In the genomic region with DNA sequence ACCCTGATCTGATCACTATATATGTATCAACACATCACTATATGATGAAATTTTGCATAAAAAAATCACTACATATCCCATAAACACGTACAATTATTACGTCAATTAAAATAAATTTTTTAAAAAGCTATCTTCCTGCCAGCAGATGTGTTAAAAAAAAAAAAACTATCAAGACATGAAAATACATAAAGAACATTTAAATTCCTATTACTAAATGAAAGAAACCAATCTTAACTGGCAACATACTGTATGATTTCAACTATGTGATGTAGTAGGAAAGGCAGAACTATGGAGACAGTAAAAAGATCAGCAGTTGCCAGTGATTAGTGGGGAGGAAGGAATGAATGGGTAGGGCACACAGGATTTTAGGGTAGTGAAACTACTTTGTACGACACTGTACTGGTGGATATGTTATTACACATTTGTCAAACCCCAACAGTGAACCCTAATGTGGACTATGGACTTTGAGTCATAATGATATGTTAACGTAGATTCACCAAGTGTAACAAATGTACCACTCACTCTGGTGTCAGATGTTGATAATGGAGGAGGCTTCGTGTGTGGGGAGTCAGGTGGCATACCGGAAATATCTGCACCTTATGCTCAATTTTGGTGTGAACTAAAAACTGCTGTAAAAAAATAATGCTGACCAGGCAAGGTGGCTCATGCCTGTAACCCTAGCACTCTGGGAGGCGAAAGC, we compare ENCODE assay signal across 1 cellular context.
TF ChIP-seq lines count a peak whose summit lies in the region.

No MANE protein-coding gene starts in this region.

TF ChIP-seq in K562, 482 proteins besides CTCF, POLR2A, EP300 and RAD21 (continued from another document):
- TF ChIP-seq, protein P1, sequence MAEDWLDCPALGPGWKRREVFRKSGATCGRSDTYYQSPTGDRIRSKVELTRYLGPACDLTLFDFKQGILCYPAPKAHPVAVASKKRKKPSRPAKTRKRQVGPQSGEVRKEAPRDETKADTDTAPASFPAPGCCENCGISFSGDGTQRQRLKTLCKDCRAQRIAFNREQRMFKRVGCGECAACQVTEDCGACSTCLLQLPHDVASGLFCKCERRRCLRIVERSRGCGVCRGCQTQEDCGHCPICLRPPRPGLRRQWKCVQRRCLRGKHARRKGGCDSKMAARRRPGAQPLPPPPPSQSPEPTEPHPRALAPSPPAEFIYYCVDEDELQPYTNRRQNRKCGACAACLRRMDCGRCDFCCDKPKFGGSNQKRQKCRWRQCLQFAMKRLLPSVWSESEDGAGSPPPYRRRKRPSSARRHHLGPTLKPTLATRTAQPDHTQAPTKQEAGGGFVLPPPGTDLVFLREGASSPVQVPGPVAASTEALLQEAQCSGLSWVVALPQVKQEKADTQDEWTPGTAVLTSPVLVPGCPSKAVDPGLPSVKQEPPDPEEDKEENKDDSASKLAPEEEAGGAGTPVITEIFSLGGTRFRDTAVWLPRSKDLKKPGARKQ (CRISPR knock-in tag; IDR thresholded peaks at IDR 0.05) = 0 out of 2 replicates have a peak, but pooled peaks have one; percentile 24
- TF ChIP-seq MAFK (IDR thresholded peaks at IDR 0.05; ENCODE audit: low read length) (peak; percentile 19; the same call in 1 of the 2 replicates), MAFF (IDR thresholded peaks at IDR 0.05; ENCODE audit: low read length) (peak; percentile 34; the same call in 1 of the 2 replicates), TAL1 (IDR thresholded peaks at IDR 0.05) (no peak), MCM7 (IDR thresholded peaks at IDR 0.05) (no peak)
- TF ChIP-seq, protein P2, sequence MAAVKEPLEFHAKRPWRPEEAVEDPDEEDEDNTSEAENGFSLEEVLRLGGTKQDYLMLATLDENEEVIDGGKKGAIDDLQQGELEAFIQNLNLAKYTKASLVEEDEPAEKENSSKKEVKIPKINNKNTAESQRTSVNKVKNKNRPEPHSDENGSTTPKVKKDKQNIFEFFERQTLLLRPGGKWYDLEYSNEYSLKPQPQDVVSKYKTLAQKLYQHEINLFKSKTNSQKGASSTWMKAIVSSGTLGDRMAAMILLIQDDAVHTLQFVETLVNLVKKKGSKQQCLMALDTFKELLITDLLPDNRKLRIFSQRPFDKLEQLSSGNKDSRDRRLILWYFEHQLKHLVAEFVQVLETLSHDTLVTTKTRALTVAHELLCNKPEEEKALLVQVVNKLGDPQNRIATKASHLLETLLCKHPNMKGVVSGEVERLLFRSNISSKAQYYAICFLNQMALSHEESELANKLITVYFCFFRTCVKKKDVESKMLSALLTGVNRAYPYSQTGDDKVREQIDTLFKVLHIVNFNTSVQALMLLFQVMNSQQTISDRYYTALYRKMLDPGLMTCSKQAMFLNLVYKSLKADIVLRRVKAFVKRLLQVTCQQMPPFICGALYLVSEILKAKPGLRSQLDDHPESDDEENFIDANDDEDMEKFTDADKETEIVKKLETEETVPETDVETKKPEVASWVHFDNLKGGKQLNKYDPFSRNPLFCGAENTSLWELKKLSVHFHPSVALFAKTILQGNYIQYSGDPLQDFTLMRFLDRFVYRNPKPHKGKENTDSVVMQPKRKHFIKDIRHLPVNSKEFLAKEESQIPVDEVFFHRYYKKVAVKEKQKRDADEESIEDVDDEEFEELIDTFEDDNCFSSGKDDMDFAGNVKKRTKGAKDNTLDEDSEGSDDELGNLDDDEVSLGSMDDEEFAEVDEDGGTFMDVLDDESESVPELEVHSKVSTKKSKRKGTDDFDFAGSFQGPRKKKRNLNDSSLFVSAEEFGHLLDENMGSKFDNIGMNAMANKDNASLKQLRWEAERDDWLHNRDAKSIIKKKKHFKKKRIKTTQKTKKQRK (IDR thresholded peaks at IDR 0.05; ENCODE audit: borderline replicate concordance, low read depth, low read length) = no peak
